ENCODE assay signal across 17 cellular contexts in genomic region chr2:200592414-200593075, GRCh38. TPM values are rescaled to one million over a fixed set of nuclear protein-coding genes. Genes with fewer than 3 reads are reported as not detected.
DNase-seq lines count a peak whose midpoint lies in the region; ATAC-seq, FAIRE-seq and TF ChIP-seq lines count a peak whose summit lies in the region.
"Had no signal": no experiment of that assay in that cellular context is flagged by ENCODE, and none has a peak within 500 bp of the region (broad histone marks: within the 10 kb centered on the region; RNA-seq: fewer than 3 reads in every experiment).

No MANE protein-coding gene starts in this region.

- no peaks in the 10 kb centered on the region for H3K27me3 ChIP-seq in pancreas
- H3K27me3 ChIP-seq: vagina had no signal

- peaks cover 23 to 76% (median 51%) of the 10 kb centered on the region in 3 donors for H3K4me1 ChIP-seq in pancreas
- H3K4me1 ChIP-seq: HAP-1, vagina had no signal

- peak overlapping the region in 3 of 4 donors; percentile 18 to 91 (median 89) for H3K27ac ChIP-seq in pancreas
- H3K27ac ChIP-seq: vagina had no signal

- H3K36me3 Mint-ChIP-seq in activated naive CD4-positive, alpha-beta T cell treated with anti-CD3 and anti-CD28 coated beads for 36 hours (ENCODE audit: low read depth) = no peaks in the 10 kb centered on the region
- H3K36me3 Mint-ChIP-seq: stimulated activated effector memory CD8-positive, alpha-beta T cell treated with anti-CD3 and anti-CD28 coated beads, Interleukin-12 subunit alpha, Interleukin-12 subunit beta, amount 100 ng/mL, for 72 hours had no signal

- CTCF ChIA-PET in activated naive CD4-positive, alpha-beta T cell treated with anti-CD3 and anti-CD28 coated beads for 36 hours (lab: Charles Lee) = no interaction called here

- no peak overlapping the region for H3K4me3 ChIP-seq in epithelial cell of esophagus (ENCODE audit: low read length)
- H3K4me3 ChIP-seq in pancreas = peak overlapping the region in 1 of 4 donors; percentile 11
- H3K4me3 ChIP-seq: HAP-1, vagina had no signal

- H3K9me3 ChIP-seq in pancreas = no peaks in the 10 kb centered on the region
- H3K9me3 ChIP-seq: vagina had no signal

- peak; percentile 74 to 85 (median 81) for ATAC-seq in pancreas
- no peak for ATAC-seq in HG02571 (IDR thresholded peaks at IDR 0.05; ENCODE audit: unreplicated experiment)
- ATAC-seq: stimulated activated effector memory CD8-positive, alpha-beta T cell treated with anti-CD3 and anti-CD28 coated beads, Interleukin-12 subunit alpha, Interleukin-12 subunit beta, amount 100 ng/mL, for 72 hours had no signal

- intact Hi-C loops in activated naive CD4-positive, alpha-beta T cell treated with anti-CD3 and anti-CD28 coated beads for 36 hours (cut with micrococcal nuclease) = no loop called here
- intact Hi-C loops in pancreas (cut with DNase I) = loop anchor here in 1 of 3 donors (10.0 kb wide), 1 partner anchor 62 kb away; no protein-coding TSS in a partner anchor

- 11 to 16% methylated on average over 1 of the region's 1 CpG for WGBS in pancreas, 2 donors

- H3K9me3 Mint-ChIP-seq in activated naive CD4-positive, alpha-beta T cell treated with anti-CD3 and anti-CD28 coated beads for 36 hours = no peaks in the 10 kb centered on the region
- H3K9me3 Mint-ChIP-seq: activated T-helper 2 cell treated with anti-CD3 and anti-CD28 coated beads, Interferon-gamma antibody, Interleukin-2, Interleukin-4, amounts not matched to agents 10 μg/mL and 5 μg/mL and 100 μg/mL, durations not matched to agents 14 hours and 24 hours and 36 hours; stimulated activated effector memory CD8-positive, alpha-beta T cell treated with anti-CD3 and anti-CD28 coated beads, Interleukin-12 subunit alpha, Interleukin-12 subunit beta, amount 100 ng/mL, for 72 hours had no signal

- H3K4me1 Mint-ChIP-seq in activated naive CD4-positive, alpha-beta T cell treated with anti-CD3 and anti-CD28 coated beads for 36 hours (ENCODE audit: low read depth) = no peaks in the 10 kb centered on the region
- H3K4me1 Mint-ChIP-seq: stimulated activated effector memory CD8-positive, alpha-beta T cell treated with anti-CD3 and anti-CD28 coated beads, Interleukin-12 subunit alpha, Interleukin-12 subunit beta, amount 100 ng/mL, for 72 hours had no signal

- DNase-seq in activated naive CD4-positive, alpha-beta T cell treated with anti-CD3 and anti-CD28 coated beads for 36 hours = peak; percentile 22
- DNase-seq in activated naive CD4-positive, alpha-beta T cell treated with Interleukin-2 at 50 U/mL for 16 hours = no peak
- DNase-seq in RPMI8226 (peak; percentile 29), epithelial cell of esophagus (ENCODE audit: low read depth) (peak; percentile 32), pancreas (peak in 4 of 6 donors; percentile 26 to 58 (median 45)), T1000 (lab: John Stamatoyannopoulos, UW) (no peak), AG20443 (ENCODE audit: low spot score) (no peak)
- DNase-seq: ACHN; activated CD4-positive, alpha-beta T cell treated with anti-CD3 and anti-CD28 coated beads, Interleukin-2, amount 50 U/mL, for 48 hours; NCI-H1930; stimulated activated CD4-positive, alpha-beta T cell treated with anti-CD3 and anti-CD28 coated beads, Interleukin-2, amount 100 ng/mL, for 48 hours; T-helper 1 cell had no signal

- no peak overlapping the region for H3K4me3 Mint-ChIP-seq in activated naive CD4-positive, alpha-beta T cell treated with anti-CD3 and anti-CD28 coated beads for 36 hours
- H3K4me3 Mint-ChIP-seq: stimulated activated effector memory CD8-positive, alpha-beta T cell treated with anti-CD3 and anti-CD28 coated beads, Interleukin-12 subunit alpha, Interleukin-12 subunit beta, amount 100 ng/mL, for 72 hours had no signal

- H3K27ac Mint-ChIP-seq in activated naive CD4-positive, alpha-beta T cell treated with anti-CD3 and anti-CD28 coated beads for 36 hours = no peak overlapping the region
- H3K27ac Mint-ChIP-seq: activated T-helper 2 cell treated with anti-CD3 and anti-CD28 coated beads, Interferon-gamma antibody, Interleukin-2, Interleukin-4, amounts not matched to agents 10 μg/mL and 5 μg/mL and 100 μg/mL, durations not matched to agents 14 hours and 24 hours and 36 hours; stimulated activated effector memory CD8-positive, alpha-beta T cell treated with anti-CD3 and anti-CD28 coated beads, Interleukin-12 subunit alpha, Interleukin-12 subunit beta, amount 100 ng/mL, for 72 hours had no signal

- peaks cover 2% of the 10 kb centered on the region for H3K27me3 Mint-ChIP-seq in activated naive CD4-positive, alpha-beta T cell treated with anti-CD3 and anti-CD28 coated beads for 36 hours (ENCODE audit: low read depth)

- TF ChIP-seq CTCF in epithelial cell of esophagus (IDR thresholded peaks at IDR 0.05; ENCODE audit: insufficient read depth, low read depth, low read length, missing control alignments) (no peak), pancreas (IDR thresholded peaks at IDR 0.05) (no peak)

- peaks cover 0 to 6% (median 0%) of the 10 kb centered on the region in 3 donors for H3K36me3 ChIP-seq in pancreas
- H3K36me3 ChIP-seq: HAP-1, vagina had no signal

- FAIRE-seq in pancreas (lab: Jason Lieb, UNC) = no peak

RNA-seq across cellular contexts. Expression of gene AOX1, which starts 6.7 kb away (rescaled TPM):
- total RNA-seq in activated naive CD4-positive, alpha-beta T cell treated with anti-CD3 and anti-CD28 coated beads for 36 hours = under 1 TPM; 0.45 to 0.79 TPM
- 100 to 1,000 TPM in 5 of 6 donors, 10 to 100 TPM in 1; 94.6 to 181 (median 136) TPM for total RNA-seq in pancreas
- polyA plus RNA-seq in pancreas = 10 to 100 TPM; 17.8 to 29.2 TPM
- total RNA-seq: activated T-helper 2 cell treated with anti-CD3 and anti-CD28 coated beads, Interferon-gamma antibody, Interleukin-2, Interleukin-4, amounts not matched to agents 10 μg/mL and 5 μg/mL and 100 μg/mL, durations not matched to agents 14 hours and 24 hours and 36 hours had no signal

Comparison
In these comparisons a context has a peak if more than half of its experiments do, and no peak if none do; other contexts are left out.
1. DNase-seq: peak in activated naive CD4-positive, alpha-beta T cell treated with anti-CD3 and anti-CD28 coated beads for 36 hours (single experiment), RPMI8226 (single experiment), epithelial cell of esophagus (single experiment) and pancreas (4 of 6); none in activated naive CD4-positive, alpha-beta T cell treated with Interleukin-2 at 50 U/mL for 16 hours (single experiment), T1000 (single experiment) and AG20443 (single experiment).
2. RNA of gene AOX1, which starts 6.7 kb away (total RNA-seq): 94.6 to 181 TPM in pancreas; 0.45 to 0.79 TPM in activated naive CD4-positive, alpha-beta T cell treated with anti-CD3 and anti-CD28 coated beads for 36 hours; every median in the first group is over 10 times any median in the second.